In the genomic region with DNA sequence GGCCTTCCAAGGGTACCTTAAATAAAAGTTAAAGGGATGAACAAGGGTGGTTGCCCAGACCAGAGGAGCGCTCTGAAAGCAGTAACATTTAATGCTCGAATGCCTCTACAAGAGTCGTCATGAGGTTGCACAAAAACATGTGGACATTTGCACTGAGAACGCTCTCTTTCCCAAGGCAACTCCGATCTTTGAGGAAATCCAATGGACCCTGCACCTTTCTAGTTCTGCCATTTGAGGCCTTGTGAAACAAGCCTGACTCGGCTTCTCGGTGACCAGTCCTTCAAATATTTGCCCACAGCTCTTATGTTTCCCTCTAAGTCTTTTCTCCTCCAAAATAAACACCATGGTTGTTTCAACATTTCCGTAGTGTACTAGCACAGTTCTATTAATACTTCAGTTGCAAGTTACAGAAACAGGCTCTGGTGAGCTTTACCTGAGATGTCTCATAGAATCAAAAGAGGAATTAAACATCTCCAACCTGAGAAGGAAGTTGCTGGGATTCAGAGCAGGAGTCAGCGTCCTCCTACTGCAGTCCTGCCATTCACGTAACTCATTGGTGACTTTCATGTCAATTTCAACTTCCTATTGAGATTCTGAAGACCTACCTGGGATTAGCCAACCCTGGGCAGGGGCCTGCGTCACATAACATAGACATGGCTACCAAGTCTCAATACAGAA, we compare ENCODE assay signal across 1 cellular context.
TF ChIP-seq lines count a peak whose summit lies in the region.

No MANE protein-coding gene starts in this region.

TF ChIP-seq in HepG2, 621 proteins besides CTCF, POLR2A, EP300 and RAD21 (continued from another document and continues in another):
- TF ChIP-seq, protein P1, sequence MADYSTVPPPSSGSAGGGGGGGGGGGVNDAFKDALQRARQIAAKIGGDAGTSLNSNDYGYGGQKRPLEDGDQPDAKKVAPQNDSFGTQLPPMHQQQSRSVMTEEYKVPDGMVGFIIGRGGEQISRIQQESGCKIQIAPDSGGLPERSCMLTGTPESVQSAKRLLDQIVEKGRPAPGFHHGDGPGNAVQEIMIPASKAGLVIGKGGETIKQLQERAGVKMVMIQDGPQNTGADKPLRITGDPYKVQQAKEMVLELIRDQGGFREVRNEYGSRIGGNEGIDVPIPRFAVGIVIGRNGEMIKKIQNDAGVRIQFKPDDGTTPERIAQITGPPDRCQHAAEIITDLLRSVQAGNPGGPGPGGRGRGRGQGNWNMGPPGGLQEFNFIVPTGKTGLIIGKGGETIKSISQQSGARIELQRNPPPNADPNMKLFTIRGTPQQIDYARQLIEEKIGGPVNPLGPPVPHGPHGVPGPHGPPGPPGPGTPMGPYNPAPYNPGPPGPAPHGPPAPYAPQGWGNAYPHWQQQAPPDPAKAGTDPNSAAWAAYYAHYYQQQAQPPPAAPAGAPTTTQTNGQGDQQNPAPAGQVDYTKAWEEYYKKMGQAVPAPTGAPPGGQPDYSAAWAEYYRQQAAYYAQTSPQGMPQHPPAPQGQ (CRISPR knock-in tag; IDR thresholded peaks at IDR 0.05; ENCODE audit: borderline replicate concordance) = no peak
- TF ChIP-seq CAMTA2 (CRISPR knock-in tag; IDR thresholded peaks at IDR 0.05; ENCODE audit: borderline replicate concordance) = no peak
- TF ChIP-seq MBNL3 (CRISPR knock-in tag; conservative IDR thresholded peaks at IDR 0.05) = no peak
- TF ChIP-seq ZFP1 (CRISPR knock-in tag; IDR thresholded peaks at IDR 0.05) = peak; percentile 71; the same call in 1 of the 2 replicates
- TF ChIP-seq ZNF44 (CRISPR knock-in tag; IDR thresholded peaks at IDR 0.05) = no peak
- peak; percentile 72; the same call in 1 of the 2 replicates for TF ChIP-seq ZNF292 (CRISPR knock-in tag; IDR thresholded peaks at IDR 0.05; ENCODE audit: borderline replicate concordance, low read depth)
- TF ChIP-seq, protein P2, sequence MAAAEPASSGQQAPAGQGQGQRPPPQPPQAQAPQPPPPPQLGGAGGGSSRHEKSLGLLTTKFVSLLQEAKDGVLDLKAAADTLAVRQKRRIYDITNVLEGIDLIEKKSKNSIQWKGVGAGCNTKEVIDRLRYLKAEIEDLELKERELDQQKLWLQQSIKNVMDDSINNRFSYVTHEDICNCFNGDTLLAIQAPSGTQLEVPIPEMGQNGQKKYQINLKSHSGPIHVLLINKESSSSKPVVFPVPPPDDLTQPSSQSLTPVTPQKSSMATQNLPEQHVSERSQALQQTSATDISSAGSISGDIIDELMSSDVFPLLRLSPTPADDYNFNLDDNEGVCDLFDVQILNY (CRISPR knock-in tag; conservative IDR thresholded peaks at IDR 0.05) = no peak
- no peak for TF ChIP-seq SRSF9 (IDR thresholded peaks at IDR 0.05; ENCODE audit: borderline replicate concordance, insufficient read depth, low read depth, low read length, poor library complexity, severe bottlenecking)
- TF ChIP-seq ZNF703 (CRISPR knock-in tag; IDR thresholded peaks at IDR 0.05; ENCODE audit: borderline replicate concordance) = no peak
- no peak for TF ChIP-seq ZNF83 (CRISPR knock-in tag; IDR thresholded peaks at IDR 0.05; ENCODE audit: borderline replicate concordance)
- no peak for TF ChIP-seq TBP (CRISPR knock-in tag; IDR thresholded peaks at IDR 0.05)
- TF ChIP-seq, protein P3, sequence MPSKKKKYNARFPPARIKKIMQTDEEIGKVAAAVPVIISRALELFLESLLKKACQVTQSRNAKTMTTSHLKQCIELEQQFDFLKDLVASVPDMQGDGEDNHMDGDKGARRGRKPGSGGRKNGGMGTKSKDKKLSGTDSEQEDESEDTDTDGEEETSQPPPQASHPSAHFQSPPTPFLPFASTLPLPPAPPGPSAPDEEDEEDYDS (CRISPR knock-in tag; IDR thresholded peaks at IDR 0.05) = 0 out of 2 replicates have a peak, but pooled peaks have one; percentile 10
- TF ChIP-seq EED (CRISPR knock-in tag; IDR thresholded peaks at IDR 0.05) = no peak
- no peak for TF ChIP-seq MTF2 (CRISPR knock-in tag; IDR thresholded peaks at IDR 0.05; ENCODE audit: borderline replicate concordance)
- TF ChIP-seq NCOA5 (CRISPR knock-in tag; IDR thresholded peaks at IDR 0.05) = no peak
- peak; percentile 53; the same call in 1 of the 2 replicates for TF ChIP-seq ZNF430 (CRISPR knock-in tag; IDR thresholded peaks at IDR 0.05)
- no peak for TF ChIP-seq HOXD1 (CRISPR knock-in tag; IDR thresholded peaks at IDR 0.05)
- peak; percentile 43; the same call in 1 of the 2 replicates for TF ChIP-seq JUND (CRISPR knock-in tag; IDR thresholded peaks at IDR 0.05)
- no peak for TF ChIP-seq ZNF10 (CRISPR knock-in tag; IDR thresholded peaks at IDR 0.05; ENCODE audit: borderline replicate concordance, low read depth)
- no peak for TF ChIP-seq CHD4 (IDR thresholded peaks at IDR 0.05; ENCODE audit: borderline replicate concordance, low read length)
- TF ChIP-seq ESRRA (CRISPR knock-in tag; IDR thresholded peaks at IDR 0.05; ENCODE audit: low read depth) = no peak
- TF ChIP-seq ATM (IDR thresholded peaks at IDR 0.05; ENCODE audit: borderline replicate concordance) = no peak
- no peak for TF ChIP-seq ZFP90 (CRISPR knock-in tag; IDR thresholded peaks at IDR 0.05; ENCODE audit: borderline replicate concordance)
- TF ChIP-seq SPEN (CRISPR knock-in tag; IDR thresholded peaks at IDR 0.05; ENCODE audit: low read depth) = 0 out of 2 replicates have a peak, but pooled peaks have one; percentile 33
- TF ChIP-seq CHD2 (IDR thresholded peaks at IDR 0.05; ENCODE audit: low read depth, low read length) = no peak
- TF ChIP-seq ZNF24 (IDR thresholded peaks at IDR 0.05) = no peak
- TF ChIP-seq ZSCAN29 (CRISPR knock-in tag; conservative IDR thresholded peaks at IDR 0.05) = 0 out of 2 replicates have a peak, but pooled peaks have one; percentile 57
- no peak for TF ChIP-seq ZSCAN31 (CRISPR knock-in tag; IDR thresholded peaks at IDR 0.05; ENCODE audit: low read depth)
- TF ChIP-seq ZNF431 (CRISPR knock-in tag; IDR thresholded peaks at IDR 0.05; ENCODE audit: borderline replicate concordance, low read depth) = no peak
- TF ChIP-seq, protein P4, sequence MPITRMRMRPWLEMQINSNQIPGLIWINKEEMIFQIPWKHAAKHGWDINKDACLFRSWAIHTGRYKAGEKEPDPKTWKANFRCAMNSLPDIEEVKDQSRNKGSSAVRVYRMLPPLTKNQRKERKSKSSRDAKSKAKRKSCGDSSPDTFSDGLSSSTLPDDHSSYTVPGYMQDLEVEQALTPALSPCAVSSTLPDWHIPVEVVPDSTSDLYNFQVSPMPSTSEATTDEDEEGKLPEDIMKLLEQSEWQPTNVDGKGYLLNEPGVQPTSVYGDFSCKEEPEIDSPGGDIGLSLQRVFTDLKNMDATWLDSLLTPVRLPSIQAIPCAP (CRISPR knock-in tag; IDR thresholded peaks at IDR 0.05; ENCODE audit: low read depth) = no peak
- TF ChIP-seq STAG1 (CRISPR knock-in tag; IDR thresholded peaks at IDR 0.05) = no peak
- TF ChIP-seq, protein P5, sequence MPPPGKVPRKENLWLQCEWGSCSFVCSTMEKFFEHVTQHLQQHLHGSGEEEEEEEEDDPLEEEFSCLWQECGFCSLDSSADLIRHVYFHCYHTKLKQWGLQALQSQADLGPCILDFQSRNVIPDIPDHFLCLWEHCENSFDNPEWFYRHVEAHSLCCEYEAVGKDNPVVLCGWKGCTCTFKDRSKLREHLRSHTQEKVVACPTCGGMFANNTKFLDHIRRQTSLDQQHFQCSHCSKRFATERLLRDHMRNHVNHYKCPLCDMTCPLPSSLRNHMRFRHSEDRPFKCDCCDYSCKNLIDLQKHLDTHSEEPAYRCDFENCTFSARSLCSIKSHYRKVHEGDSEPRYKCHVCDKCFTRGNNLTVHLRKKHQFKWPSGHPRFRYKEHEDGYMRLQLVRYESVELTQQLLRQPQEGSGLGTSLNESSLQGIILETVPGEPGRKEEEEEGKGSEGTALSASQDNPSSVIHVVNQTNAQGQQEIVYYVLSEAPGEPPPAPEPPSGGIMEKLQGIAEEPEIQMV (CRISPR knock-in tag; IDR thresholded peaks at IDR 0.05; ENCODE audit: low read depth) = no peak
- TF ChIP-seq, protein P6, sequence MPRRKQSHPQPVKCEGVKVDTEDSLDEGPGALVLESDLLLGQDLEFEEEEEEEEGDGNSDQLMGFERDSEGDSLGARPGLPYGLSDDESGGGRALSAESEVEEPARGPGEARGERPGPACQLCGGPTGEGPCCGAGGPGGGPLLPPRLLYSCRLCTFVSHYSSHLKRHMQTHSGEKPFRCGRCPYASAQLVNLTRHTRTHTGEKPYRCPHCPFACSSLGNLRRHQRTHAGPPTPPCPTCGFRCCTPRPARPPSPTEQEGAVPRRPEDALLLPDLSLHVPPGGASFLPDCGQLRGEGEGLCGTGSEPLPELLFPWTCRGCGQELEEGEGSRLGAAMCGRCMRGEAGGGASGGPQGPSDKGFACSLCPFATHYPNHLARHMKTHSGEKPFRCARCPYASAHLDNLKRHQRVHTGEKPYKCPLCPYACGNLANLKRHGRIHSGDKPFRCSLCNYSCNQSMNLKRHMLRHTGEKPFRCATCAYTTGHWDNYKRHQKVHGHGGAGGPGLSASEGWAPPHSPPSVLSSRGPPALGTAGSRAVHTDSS (CRISPR knock-in tag; conservative IDR thresholded peaks at IDR 0.05) = no peak
- no peak for TF ChIP-seq ZBTB8A (CRISPR knock-in tag; IDR thresholded peaks at IDR 0.05; ENCODE audit: borderline replicate concordance, low read depth)
- peak; percentile 80; the same call in 1 of the 2 replicates for TF ChIP-seq FOXJ3 (CRISPR knock-in tag; IDR thresholded peaks at IDR 0.05; ENCODE audit: borderline replicate concordance)
- no peak for TF ChIP-seq SP1 (IDR thresholded peaks at IDR 0.05)
- TF ChIP-seq SP1 (CRISPR knock-in tag; IDR thresholded peaks at IDR 0.05) = no peak
- TF ChIP-seq, protein P7, sequence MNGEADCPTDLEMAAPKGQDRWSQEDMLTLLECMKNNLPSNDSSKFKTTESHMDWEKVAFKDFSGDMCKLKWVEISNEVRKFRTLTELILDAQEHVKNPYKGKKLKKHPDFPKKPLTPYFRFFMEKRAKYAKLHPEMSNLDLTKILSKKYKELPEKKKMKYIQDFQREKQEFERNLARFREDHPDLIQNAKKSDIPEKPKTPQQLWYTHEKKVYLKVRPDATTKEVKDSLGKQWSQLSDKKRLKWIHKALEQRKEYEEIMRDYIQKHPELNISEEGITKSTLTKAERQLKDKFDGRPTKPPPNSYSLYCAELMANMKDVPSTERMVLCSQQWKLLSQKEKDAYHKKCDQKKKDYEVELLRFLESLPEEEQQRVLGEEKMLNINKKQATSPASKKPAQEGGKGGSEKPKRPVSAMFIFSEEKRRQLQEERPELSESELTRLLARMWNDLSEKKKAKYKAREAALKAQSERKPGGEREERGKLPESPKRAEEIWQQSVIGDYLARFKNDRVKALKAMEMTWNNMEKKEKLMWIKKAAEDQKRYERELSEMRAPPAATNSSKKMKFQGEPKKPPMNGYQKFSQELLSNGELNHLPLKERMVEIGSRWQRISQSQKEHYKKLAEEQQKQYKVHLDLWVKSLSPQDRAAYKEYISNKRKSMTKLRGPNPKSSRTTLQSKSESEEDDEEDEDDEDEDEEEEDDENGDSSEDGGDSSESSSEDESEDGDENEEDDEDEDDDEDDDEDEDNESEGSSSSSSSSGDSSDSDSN (CRISPR knock-in tag; IDR thresholded peaks at IDR 0.05) = no peak
- TF ChIP-seq RCOR2 (CRISPR knock-in tag; IDR thresholded peaks at IDR 0.05) = no peak; the same call in 1 of the 2 replicates
- TF ChIP-seq MBD4 (IDR thresholded peaks at IDR 0.05; ENCODE audit: borderline replicate concordance, low read length) = peak; percentile 83; the same call in 1 of the 2 replicates
- no peak; the same call in 1 of the 2 replicates for TF ChIP-seq MEIS2 (CRISPR knock-in tag; IDR thresholded peaks at IDR 0.05)
- TF ChIP-seq GATAD1 (CRISPR knock-in tag; IDR thresholded peaks at IDR 0.05) = peak; percentile 40; the same call in 1 of the 2 replicates
- TF ChIP-seq ZNF850 (CRISPR knock-in tag; conservative IDR thresholded peaks at IDR 0.05) = no peak
- TF ChIP-seq TOPORS (CRISPR knock-in tag; IDR thresholded peaks at IDR 0.05) = no peak
- TF ChIP-seq, protein P8, sequence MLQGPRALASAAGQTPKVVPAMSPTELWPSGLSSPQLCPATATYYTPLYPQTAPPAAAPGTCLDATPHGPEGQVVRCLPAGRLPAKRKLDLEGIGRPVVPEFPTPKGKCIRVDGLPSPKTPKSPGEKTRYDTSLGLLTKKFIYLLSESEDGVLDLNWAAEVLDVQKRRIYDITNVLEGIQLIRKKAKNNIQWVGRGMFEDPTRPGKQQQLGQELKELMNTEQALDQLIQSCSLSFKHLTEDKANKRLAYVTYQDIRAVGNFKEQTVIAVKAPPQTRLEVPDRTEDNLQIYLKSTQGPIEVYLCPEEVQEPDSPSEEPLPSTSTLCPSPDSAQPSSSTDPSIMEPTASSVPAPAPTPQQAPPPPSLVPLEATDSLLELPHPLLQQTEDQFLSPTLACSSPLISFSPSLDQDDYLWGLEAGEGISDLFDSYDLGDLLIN (CRISPR knock-in tag; IDR thresholded peaks at IDR 0.05; ENCODE audit: borderline replicate concordance) = no peak
- TF ChIP-seq NFYC (CRISPR knock-in tag; IDR thresholded peaks at IDR 0.05) = no peak
- no peak for TF ChIP-seq GTF2F1 (IDR thresholded peaks at IDR 0.05; ENCODE audit: low read length)
- TF ChIP-seq, protein P9, sequence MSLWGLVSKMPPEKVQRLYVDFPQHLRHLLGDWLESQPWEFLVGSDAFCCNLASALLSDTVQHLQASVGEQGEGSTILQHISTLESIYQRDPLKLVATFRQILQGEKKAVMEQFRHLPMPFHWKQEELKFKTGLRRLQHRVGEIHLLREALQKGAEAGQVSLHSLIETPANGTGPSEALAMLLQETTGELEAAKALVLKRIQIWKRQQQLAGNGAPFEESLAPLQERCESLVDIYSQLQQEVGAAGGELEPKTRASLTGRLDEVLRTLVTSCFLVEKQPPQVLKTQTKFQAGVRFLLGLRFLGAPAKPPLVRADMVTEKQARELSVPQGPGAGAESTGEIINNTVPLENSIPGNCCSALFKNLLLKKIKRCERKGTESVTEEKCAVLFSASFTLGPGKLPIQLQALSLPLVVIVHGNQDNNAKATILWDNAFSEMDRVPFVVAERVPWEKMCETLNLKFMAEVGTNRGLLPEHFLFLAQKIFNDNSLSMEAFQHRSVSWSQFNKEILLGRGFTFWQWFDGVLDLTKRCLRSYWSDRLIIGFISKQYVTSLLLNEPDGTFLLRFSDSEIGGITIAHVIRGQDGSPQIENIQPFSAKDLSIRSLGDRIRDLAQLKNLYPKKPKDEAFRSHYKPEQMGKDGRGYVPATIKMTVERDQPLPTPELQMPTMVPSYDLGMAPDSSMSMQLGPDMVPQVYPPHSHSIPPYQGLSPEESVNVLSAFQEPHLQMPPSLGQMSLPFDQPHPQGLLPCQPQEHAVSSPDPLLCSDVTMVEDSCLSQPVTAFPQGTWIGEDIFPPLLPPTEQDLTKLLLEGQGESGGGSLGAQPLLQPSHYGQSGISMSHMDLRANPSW (CRISPR knock-in tag; IDR thresholded peaks at IDR 0.05; ENCODE audit: borderline replicate concordance) = no peak
- TF ChIP-seq, protein P10, sequence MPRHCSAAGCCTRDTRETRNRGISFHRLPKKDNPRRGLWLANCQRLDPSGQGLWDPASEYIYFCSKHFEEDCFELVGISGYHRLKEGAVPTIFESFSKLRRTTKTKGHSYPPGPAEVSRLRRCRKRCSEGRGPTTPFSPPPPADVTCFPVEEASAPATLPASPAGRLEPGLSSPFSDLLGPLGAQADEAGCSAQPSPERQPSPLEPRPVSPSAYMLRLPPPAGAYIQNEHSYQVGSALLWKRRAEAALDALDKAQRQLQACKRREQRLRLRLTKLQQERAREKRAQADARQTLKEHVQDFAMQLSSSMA (CRISPR knock-in tag; IDR thresholded peaks at IDR 0.05) = no peak
- TF ChIP-seq ZNF746 (CRISPR knock-in tag; IDR thresholded peaks at IDR 0.05) = 0 out of 2 replicates have a peak, but pooled peaks have one; percentile 43
- no peak for TF ChIP-seq NFE2 (CRISPR knock-in tag; IDR thresholded peaks at IDR 0.05)
- no peak for TF ChIP-seq ZNF225 (CRISPR knock-in tag; IDR thresholded peaks at IDR 0.05)
- no peak for TF ChIP-seq HOXA9 (CRISPR knock-in tag; IDR thresholded peaks at IDR 0.05; ENCODE audit: borderline replicate concordance)
- TF ChIP-seq PRMT3 (CRISPR knock-in tag; IDR thresholded peaks at IDR 0.05; ENCODE audit: borderline replicate concordance, low read depth) = no peak
- TF ChIP-seq CREM (IDR thresholded peaks at IDR 0.05) = peak; percentile 77; the same call in 1 of the 2 replicates
- TF ChIP-seq CREM (CRISPR knock-in tag; IDR thresholded peaks at IDR 0.05) = no peak
